ENCODE assay signal across 37 cellular contexts in the genomic region with DNA sequence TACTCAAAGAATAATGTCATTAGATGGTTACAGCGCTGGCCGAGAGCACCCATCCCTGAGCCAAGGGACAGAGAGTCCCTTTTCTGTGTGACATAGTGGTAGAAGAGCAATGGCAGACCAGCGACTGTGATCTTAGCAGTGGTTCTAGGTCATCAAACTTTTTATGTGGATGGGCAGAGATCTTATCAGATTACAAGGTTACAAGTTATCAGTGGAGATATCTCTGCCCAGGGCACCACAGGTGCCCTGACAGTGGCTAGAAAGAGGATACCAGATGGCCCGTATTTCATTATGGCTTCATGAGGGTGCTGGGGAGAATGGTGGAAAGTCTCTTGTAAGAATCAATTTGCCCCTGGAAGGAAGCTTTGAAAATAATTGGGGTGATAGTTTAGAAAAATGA.
"Had no signal": no experiment of that assay in that cellular context is flagged by ENCODE, and none has a peak within 500 bp of the region (broad histone marks: within the 10 kb centered on the region; RNA-seq: fewer than 3 reads in every experiment).

No MANE protein-coding gene starts in this region.

- H3K4me1 ChIP-seq: adrenal gland, body of pancreas, breast epithelium had no signal

- H3K27me3 ChIP-seq: adrenal gland, body of pancreas, brain microvascular endothelial cell, breast epithelium had no signal

- H3K9me3 Mint-ChIP-seq: activated B cell treated with CpG ODN at 0.5 μM for 24 hours; activated CD4-positive, alpha-beta memory T cell treated with anti-CD3 and anti-CD28 coated beads for 36 hours; activated CD4-positive, alpha-beta T cell treated with anti-CD3 and anti-CD28 coated beads, Interleukin-2, amount 10 ng/mL, durations not matched to agents 24 days and 14 days; activated CD8-positive, alpha-beta T cell treated with anti-CD3 and anti-CD28 coated beads for 36 hours; activated naive CD4-positive, alpha-beta T cell treated with anti-CD3 and anti-CD28 coated beads for 36 hours; activated naive CD4-positive, alpha-beta T cell treated with anti-CD3 and anti-CD28 coated beads, Interleukin-2, amount 50 U/mL, for 72 hours; activated naive CD8-positive, alpha-beta T cell treated with anti-CD3 and anti-CD28 coated beads, Interleukin-2, amount 10 ng/mL, durations not matched to agents 7 days and 5 days; activated T-cell treated with anti-CD3 and anti-CD28 coated beads, Interleukin-2, amount 50 U/mL, for 4 hours; activated T-cell treated with anti-CD3 and anti-CD28 coated beads, Interleukin-2, amount 50 U/mL, for 72 hours; activated T-helper 1 cell treated with anti-CD3 and anti-CD28 coated beads, Interleukin-12 subunit alpha, Interleukin-12 subunit beta, Interleukin-2, Interleukin-4 antibody, amounts not matched to agents 30 ng/mL and 10 ng/mL and 1 ng/mL, durations not matched to agents 14 hours and 24 hours and 36 hours; activated T-helper 17 cell treated with anti-CD3 and anti-CD28 coated beads, Interleukin-2, amount 50 U/mL, for 72 hours; T-helper 1 cell treated with Interleukin-12 subunit alpha and Interleukin-12 subunit beta and Interleukin-4 antibody, amounts not matched to agents 30 μg/mL and 1 μg/mL, for 36 hours; T-helper 2 cell treated with Interferon-gamma antibody and Interleukin-4, amounts not matched to agents 5 μg/mL and 100 μg/mL, for 36 hours had no signal

- H3K4me3 ChIP-seq: adrenal gland, body of pancreas, breast epithelium had no signal

- H3K36me3 Mint-ChIP-seq: activated CD4-positive, alpha-beta memory T cell treated with anti-CD3 and anti-CD28 coated beads for 36 hours; activated naive CD4-positive, alpha-beta T cell treated with anti-CD3 and anti-CD28 coated beads, Interleukin-2, amount 50 U/mL, for 72 hours; activated naive CD8-positive, alpha-beta T cell treated with anti-CD3 and anti-CD28 coated beads, Interleukin-2, amount 10 ng/mL, durations not matched to agents 7 days and 5 days had no signal

- DNase-seq: activated B cell treated with CpG ODN at 0.5 μM for 24 hours; activated CD4-positive, alpha-beta memory T cell treated with anti-CD3 and anti-CD28 coated beads for 36 hours; activated CD4-positive, alpha-beta T cell treated with anti-CD3 and anti-CD28 coated beads for 4 hours; activated CD4-positive, alpha-beta T cell treated with anti-CD3 and anti-CD28 coated beads, Interleukin-2, amount 10 ng/mL, durations not matched to agents 24 days and 14 days; activated CD4-positive, alpha-beta T cell treated with anti-CD3 and anti-CD28 coated beads, Interleukin-2, amount 50 U/mL, for 1 hour; activated CD4-positive, alpha-beta T cell treated with anti-CD3 and anti-CD28 coated beads, Interleukin-2, amount 50 U/mL, for 4 hours; activated CD4-positive, CD25-positive, alpha-beta regulatory T cell treated with anti-CD3 and anti-CD28 coated beads, Interleukin-2, amount 50 U/mL, for 72 hours; activated CD8-positive, alpha-beta memory T cell treated with anti-CD3 and anti-CD28 coated beads, Interleukin-2, amount 50 U/mL, for 4 hours; activated CD8-positive, alpha-beta T cell treated with anti-CD3 and anti-CD28 coated beads for 36 hours; activated effector memory CD4-positive, alpha-beta T cell treated with anti-CD3 and anti-CD28 coated beads, Interleukin-2, amount 50 U/mL, for 16 hours; activated gamma-delta T cell treated with Interleukin-2 at 50 U/mL for 16 hours; activated naive CD4-positive, alpha-beta T cell; activated naive CD4-positive, alpha-beta T cell treated with anti-CD3 and anti-CD28 coated beads for 36 hours; activated naive CD4-positive, alpha-beta T cell treated with anti-CD3 and anti-CD28 coated beads, Interleukin-2, amount 50 U/mL, for 16 hours; activated naive CD8-positive, alpha-beta T cell treated with anti-CD3 and anti-CD28 coated beads, Interleukin-2, amount 10 ng/mL, durations not matched to agents 7 days and 5 days; activated T-cell treated with anti-CD3 and anti-CD28 coated beads for 4 hours; activated T-cell treated with anti-CD3 and anti-CD28 coated beads, Interleukin-2, amount 50 U/mL, for 1 hour; activated T-cell treated with anti-CD3 and anti-CD28 coated beads, Interleukin-2, amount 50 U/mL, for 4 hours; activated T-cell treated with anti-CD3 and anti-CD28 coated beads, Interleukin-2, amount 50 U/mL, for 72 hours; adrenal gland; amniotic stem cell; aorta; body of pancreas; brain microvascular endothelial cell; central memory CD4-positive, alpha-beta T cell; T-helper 1 cell; T-helper 2 cell; T-helper 9 cell had no signal

- ATAC-seq: activated naive CD4-positive, alpha-beta T cell treated with anti-CD3 and anti-CD28 coated beads, Interleukin-2, amount 50 U/mL, for 72 hours; activated T-cell treated with anti-CD3 and anti-CD28 coated beads, Interleukin-2, amount 50 U/mL, for 4 hours; activated T-cell treated with anti-CD3 and anti-CD28 coated beads, Interleukin-2, amount 50 U/mL, for 72 hours; activated T-helper 17 cell treated with anti-CD3 and anti-CD28 coated beads, Interleukin-2, amount 50 U/mL, for 72 hours; body of pancreas had no signal

- H3K27ac ChIP-seq: adrenal gland, body of pancreas, brain microvascular endothelial cell, breast epithelium, VCaP had no signal

- FAIRE-seq: astrocyte, TTC549 had no signal

- H3K4me1 Mint-ChIP-seq: activated B cell treated with CpG ODN at 0.5 μM for 24 hours; activated naive CD8-positive, alpha-beta T cell treated with anti-CD3 and anti-CD28 coated beads, Interleukin-2, amount 10 ng/mL, durations not matched to agents 7 days and 5 days; activated T-helper 17 cell treated with anti-CD3 and anti-CD28 coated beads, Interleukin-2, amount 50 U/mL, for 72 hours had no signal

- H3K4me3 Mint-ChIP-seq: activated B cell treated with CpG ODN at 0.5 μM for 24 hours; activated CD4-positive, alpha-beta memory T cell treated with anti-CD3 and anti-CD28 coated beads for 36 hours; activated CD4-positive, alpha-beta T cell treated with anti-CD3 and anti-CD28 coated beads, Interleukin-2, amount 10 ng/mL, durations not matched to agents 24 days and 14 days; activated CD8-positive, alpha-beta T cell treated with anti-CD3 and anti-CD28 coated beads for 36 hours; activated naive CD4-positive, alpha-beta T cell treated with anti-CD3 and anti-CD28 coated beads for 36 hours; activated naive CD8-positive, alpha-beta T cell treated with anti-CD3 and anti-CD28 coated beads, Interleukin-2, amount 10 ng/mL, durations not matched to agents 7 days and 5 days; activated T-cell treated with anti-CD3 and anti-CD28 coated beads, Interleukin-2, amount 50 U/mL, for 4 hours; activated T-cell treated with anti-CD3 and anti-CD28 coated beads, Interleukin-2, amount 50 U/mL, for 72 hours; activated T-helper 1 cell treated with anti-CD3 and anti-CD28 coated beads, Interleukin-12 subunit alpha, Interleukin-12 subunit beta, Interleukin-2, Interleukin-4 antibody, amounts not matched to agents 30 ng/mL and 10 ng/mL and 1 ng/mL, durations not matched to agents 14 hours and 24 hours and 36 hours; activated T-helper 17 cell treated with anti-CD3 and anti-CD28 coated beads, Interleukin-2, amount 50 U/mL, for 72 hours; T-helper 1 cell treated with Interleukin-12 subunit alpha and Interleukin-12 subunit beta and Interleukin-4 antibody, amounts not matched to agents 30 μg/mL and 1 μg/mL, for 36 hours; T-helper 2 cell treated with Interferon-gamma antibody and Interleukin-4, amounts not matched to agents 5 μg/mL and 100 μg/mL, for 36 hours had no signal

- H3K27me3 Mint-ChIP-seq: activated CD4-positive, alpha-beta memory T cell treated with anti-CD3 and anti-CD28 coated beads for 36 hours; activated CD8-positive, alpha-beta T cell treated with anti-CD3 and anti-CD28 coated beads for 36 hours; activated T-helper 17 cell treated with anti-CD3 and anti-CD28 coated beads, Interleukin-2, amount 50 U/mL, for 72 hours had no signal

- H3K36me3 ChIP-seq: adrenal gland, brain microvascular endothelial cell, breast epithelium had no signal

- H3K9me3 ChIP-seq: adrenal gland, body of pancreas, breast epithelium had no signal

- H3K27ac Mint-ChIP-seq: activated B cell treated with CpG ODN at 0.5 μM for 24 hours; activated CD4-positive, alpha-beta memory T cell treated with anti-CD3 and anti-CD28 coated beads for 36 hours; activated CD4-positive, alpha-beta T cell treated with anti-CD3 and anti-CD28 coated beads, Interleukin-2, amount 10 ng/mL, durations not matched to agents 24 days and 14 days; activated CD8-positive, alpha-beta T cell treated with anti-CD3 and anti-CD28 coated beads for 36 hours; activated naive CD4-positive, alpha-beta T cell treated with anti-CD3 and anti-CD28 coated beads for 36 hours; activated naive CD4-positive, alpha-beta T cell treated with anti-CD3 and anti-CD28 coated beads, Interleukin-2, amount 50 U/mL, for 72 hours; activated naive CD8-positive, alpha-beta T cell treated with anti-CD3 and anti-CD28 coated beads, Interleukin-2, amount 10 ng/mL, durations not matched to agents 7 days and 5 days; activated T-cell treated with anti-CD3 and anti-CD28 coated beads, Interleukin-2, amount 50 U/mL, for 72 hours; activated T-helper 1 cell treated with anti-CD3 and anti-CD28 coated beads, Interleukin-12 subunit alpha, Interleukin-12 subunit beta, Interleukin-2, Interleukin-4 antibody, amounts not matched to agents 30 ng/mL and 10 ng/mL and 1 ng/mL, durations not matched to agents 14 hours and 24 hours and 36 hours; activated T-helper 17 cell treated with anti-CD3 and anti-CD28 coated beads, Interleukin-2, amount 50 U/mL, for 72 hours; T-helper 1 cell treated with Interleukin-12 subunit alpha and Interleukin-12 subunit beta and Interleukin-4 antibody, amounts not matched to agents 30 μg/mL and 1 μg/mL, for 36 hours; T-helper 2 cell treated with Interferon-gamma antibody and Interleukin-4, amounts not matched to agents 5 μg/mL and 100 μg/mL, for 36 hours had no signal
